In the genomic region with DNA sequence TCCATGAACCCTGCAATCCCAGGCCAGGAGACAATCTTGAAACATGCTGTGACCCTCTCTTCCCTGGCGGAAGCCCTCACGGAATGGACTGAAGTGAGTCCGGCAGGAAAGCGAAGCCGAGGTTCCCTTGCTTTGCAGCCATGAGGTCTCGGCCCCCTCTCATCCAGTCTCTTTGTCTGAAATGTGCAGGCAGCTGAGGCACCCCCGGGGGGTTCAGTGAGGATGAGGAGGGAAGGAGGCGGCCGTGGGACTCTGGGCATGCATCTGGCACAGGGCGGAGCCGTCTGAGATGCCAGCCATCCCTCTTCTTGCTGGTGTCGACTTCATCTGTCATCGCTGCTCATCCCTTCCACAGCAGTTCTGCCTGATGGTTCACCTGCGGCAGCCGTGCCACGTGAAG, we compare ENCODE assay signal across 16 cellular contexts.
"Had no signal": no experiment of that assay in that cellular context is flagged by ENCODE, and none has a peak within 500 bp of the region (broad histone marks: within the 10 kb centered on the region; RNA-seq: fewer than 3 reads in every experiment).

No MANE protein-coding gene starts in this region.

- H3K36me3 ChIP-seq: heart right ventricle, suprapubic skin, thyroid gland had no signal

- DNase-seq: effector CD8-positive, alpha-beta T cell; foreskin melanocyte; heart right ventricle; hypothalamus; naive B cell; small intestine; stimulated activated CD4-positive, alpha-beta T cell treated with anti-CD3 and anti-CD28 coated beads, Interleukin-4, amount 100 ng/mL, for 1 hour; stimulated activated CD8-positive, alpha-beta memory T cell treated with anti-CD3 and anti-CD28 coated beads, Interleukin-4, amount 100 ng/mL, for 48 hours; stimulated activated naive CD8-positive, alpha-beta T cell treated with anti-CD3 and anti-CD28 coated beads, Interleukin-15, Interleukin-2, amounts not matched to agents 100 U/mL and 50 U/mL, for 24 hours; thyroid gland had no signal

- H3K27me3 ChIP-seq: thyroid gland had no signal

- H3K4me3 ChIP-seq: coronary artery, heart right ventricle, lung, suprapubic skin, thyroid gland had no signal

- H3K27ac ChIP-seq: coronary artery, heart right ventricle, suprapubic skin, thyroid gland had no signal

- H3K4me1 ChIP-seq: heart right ventricle, thyroid gland had no signal

- FAIRE-seq: islet of Langerhans, small intestine had no signal

- H3K9me3 ChIP-seq: heart right ventricle, suprapubic skin, thyroid gland had no signal

- ATAC-seq: heart right ventricle; left lobe of liver; stimulated activated effector memory CD8-positive, alpha-beta T cell treated with anti-CD3 and anti-CD28 coated beads, Interleukin-12 subunit alpha, Interleukin-12 subunit beta, amount 100 ng/mL, for 72 hours; stimulated activated naive CD8-positive, alpha-beta T cell treated with anti-CD3 and anti-CD28 coated beads, Interleukin-15, Interleukin-2, amounts not matched to agents 100 U/mL and 50 U/mL, for 24 hours had no signal
